In genomic region chr12:29102739-29103138, GRCh38 we compare ENCODE assay signal across 1 cellular context.
TF ChIP-seq lines count a peak whose summit lies in the region.

No MANE protein-coding gene starts in this region.

TF ChIP-seq in GM12878, 131 proteins besides CTCF, POLR2A, EP300 and RAD21:
- TF ChIP-seq SUPT20H (IDR thresholded peaks at IDR 0.05; ENCODE audit: borderline replicate concordance, control insufficient read depth, low read depth, low read length) = no peak
- TF ChIP-seq JUND (IDR thresholded peaks at IDR 0.05; ENCODE audit: low read depth, low read length) = no peak
- TF ChIP-seq EZH2 (IDR thresholded peaks at IDR 0.05; ENCODE audit: borderline replicate concordance, control insufficient read depth, low read depth, low read length) = no peak
- no peak for TF ChIP-seq CREM (IDR thresholded peaks at IDR 0.05; ENCODE audit: low read depth)
- no peak for TF ChIP-seq REST (IDR thresholded peaks at IDR 0.05; ENCODE audit: low read depth, low read length)
